8 cellular contexts compared by ENCODE assay signal in the genomic region with DNA sequence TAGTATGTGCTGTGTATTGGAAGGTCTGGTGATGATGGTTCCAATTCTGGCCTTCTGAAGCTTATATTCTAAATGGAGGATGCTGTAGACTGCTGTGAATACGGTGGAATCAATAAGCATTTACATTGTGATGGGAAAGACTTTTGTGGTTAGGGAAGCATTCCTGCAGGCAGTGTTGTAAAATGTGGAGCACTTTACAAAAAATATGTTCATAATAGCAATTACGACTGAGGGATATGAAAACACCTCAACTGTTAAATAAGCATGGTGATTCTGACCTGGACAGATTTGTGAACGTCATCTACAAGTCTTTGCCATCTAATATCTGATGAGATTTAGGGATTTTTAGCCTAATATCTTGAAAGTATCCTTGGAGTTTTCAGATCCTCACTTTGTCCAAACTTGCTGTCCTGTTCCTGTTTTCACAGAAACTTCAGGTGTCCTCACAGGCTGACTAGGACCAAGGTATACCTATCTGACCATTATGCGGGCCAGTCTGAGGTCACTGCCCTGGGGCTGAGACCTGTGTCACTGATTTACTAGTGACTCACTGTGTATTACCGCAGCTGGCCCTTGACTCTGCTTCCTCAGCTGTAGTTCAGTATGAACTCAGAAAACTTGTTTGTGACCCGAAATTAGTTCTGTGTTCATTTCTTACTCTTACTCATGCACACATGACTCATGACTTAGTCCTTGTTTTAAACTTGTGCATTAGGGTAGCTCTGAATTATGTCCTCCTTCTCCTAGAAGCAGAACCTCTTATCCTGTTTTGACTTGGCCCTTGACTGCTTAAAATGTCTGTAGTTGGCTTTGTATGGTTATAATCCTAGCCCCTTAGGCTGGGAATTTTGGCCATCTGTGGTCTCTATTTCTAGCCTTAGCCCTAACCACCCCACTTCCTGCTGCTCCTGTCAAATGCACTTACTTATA.
DNase-seq lines count a peak whose midpoint lies in the region; ATAC-seq and TF ChIP-seq lines count a peak whose summit lies in the region.

No MANE protein-coding gene starts in this region.

- no peak for TF ChIP-seq CTCF in right atrium auricular region (IDR thresholded peaks at IDR 0.05)
- TF ChIP-seq CTCF in ovary (IDR thresholded peaks at IDR 0.05) = no peak

- no peak for TF ChIP-seq EP300 in ovary (IDR thresholded peaks at IDR 0.05)

- peak overlapping the region in 1 of 2 donors; percentile 57 for H3K27ac ChIP-seq in right atrium auricular region
- H3K27ac ChIP-seq in ovary = peak overlapping the region in 1 of 2 donors; percentile 5

- WGBS in ovary, 3 donors = 46 to 63% (median 53%) methylated on average over 6 of the region's 6 CpGs

- no peaks in the 10 kb centered on the region for H3K36me3 ChIP-seq in right atrium auricular region
- H3K36me3 ChIP-seq in ovary = no peaks in the 10 kb centered on the region

- H3K4me3 ChIP-seq in right atrium auricular region (no peak overlapping the region), ovary (no peak overlapping the region)

- H3K9me3 ChIP-seq in right atrium auricular region (no peaks in the 10 kb centered on the region), ovary (no peaks in the 10 kb centered on the region)

- no peak for TF ChIP-seq POLR2A in ovary (IDR thresholded peaks at IDR 0.05)

- ATAC-seq in left cardiac atrium (peak in 1 of 2 donors; percentile 95), HG02642 (IDR thresholded peaks at IDR 0.05; ENCODE audit: poor library complexity, unreplicated experiment) (peak; percentile 98)

- intact Hi-C loops in left cardiac atrium (cut with DNase I) (loop anchor here in 1 of 2 donors (5.0 kb wide), 1 partner anchor 715 kb away; a partner anchor contains a TSS), ovary (cut with DNase I) (loop anchor here in 1 of 4 donors (5.0 kb wide), 1 partner anchor 710 kb away; no protein-coding TSS in a partner anchor), head of caudate nucleus (cut with DNase I) (no loop called here)

- H3K4me1 ChIP-seq in right atrium auricular region (no peaks in the 10 kb centered on the region), ovary (ENCODE audit: insufficient read depth) (peaks cover 4% of the 10 kb centered on the region)

- DNase-seq in left cardiac atrium (peak; percentile 29), right atrium auricular region (ENCODE audit: low spot score) (no peak), NCI-H460 (ENCODE audit: extremely low read depth, low read depth) (peak; percentile 28), dedifferentiated amniotic fluid mesenchymal stem cell (ENCODE audit: extremely low spot score) (peak; percentile 86), ovary (peak in 4 of 5 donors; percentile 27 to 53 (median 38)), NCI-H2196 treated with DMSO at 0.1 percent for 48 hours (lab: John Stamatoyannopoulos, UW; ENCODE audit: unreplicated experiment) (no peak), head of caudate nucleus (no peak)

- H3K27me3 ChIP-seq in right atrium auricular region = no peaks in the 10 kb centered on the region
- no peaks in the 10 kb centered on the region for H3K27me3 ChIP-seq in ovary

Comparison
In these comparisons a context has a peak if more than half of its experiments do, and no peak if none do; other contexts are left out.
1. DNase-seq: peak in left cardiac atrium (single experiment), NCI-H460 (single experiment), dedifferentiated amniotic fluid mesenchymal stem cell (single experiment) and ovary (4 of 5); none in right atrium auricular region (single experiment), NCI-H2196 treated with DMSO at 0.1 percent for 48 hours (single experiment) and head of caudate nucleus (0 of 42).